15 cellular contexts compared by ENCODE assay signal in the genomic region with DNA sequence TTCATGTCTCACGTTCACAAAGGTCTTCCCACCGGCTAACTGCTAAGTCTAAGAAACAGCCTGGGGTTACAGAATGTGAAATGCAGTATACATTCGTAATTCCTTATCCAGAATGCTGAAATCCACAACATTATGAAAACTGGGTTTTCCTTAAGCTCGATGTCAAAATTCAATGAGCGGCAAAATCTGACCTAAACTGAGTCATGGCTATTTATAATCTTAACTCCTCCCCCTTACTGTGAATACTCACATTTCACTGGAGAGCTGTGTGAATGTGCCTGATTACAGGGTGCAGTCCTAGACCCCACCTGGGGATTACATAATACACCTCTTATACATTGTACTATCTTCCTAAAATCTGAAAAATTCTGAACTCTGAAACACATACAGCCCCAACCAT.
"Had no signal": no experiment of that assay in that cellular context is flagged by ENCODE, and none has a peak within 500 bp of the region (broad histone marks: within the 10 kb centered on the region; RNA-seq: fewer than 3 reads in every experiment).

No MANE protein-coding gene starts in this region.

- H3K27me3 ChIP-seq: foreskin keratinocyte, transverse colon had no signal

- ATAC-seq: activated CD8-positive, alpha-beta memory T cell treated with anti-CD3 and anti-CD28 coated beads, Interleukin-2, amount 10 ng/mL, durations not matched to agents 7 days and 5 days; activated naive CD4-positive, alpha-beta T cell treated with anti-CD3 and anti-CD28 coated beads, Interleukin-2, amount 50 U/mL, for 72 hours; activated T-cell treated with anti-CD3 and anti-CD28 coated beads, Interleukin-2, amount 50 U/mL, for 4 hours; effector memory CD8-positive, alpha-beta T cell; foreskin keratinocyte; right cardiac atrium; stimulated activated memory B cell treated with anti-CD40 and anti-IgM and Interleukin-4, amounts not matched to agents 10 μg/mL and 1 μg/mL and 100 μg/mL, for 72 hours had no signal

- DNase-seq: activated CD4-positive, alpha-beta T cell treated with anti-CD3 and anti-CD28 coated beads, Interleukin-2, amount 50 U/mL, for 48 hours; activated CD4-positive, CD25-positive, alpha-beta regulatory T cell treated with anti-CD3 and anti-CD28 coated beads, Interleukin-2, amount 50 U/mL, for 72 hours; activated CD8-positive, alpha-beta memory T cell treated with anti-CD3 and anti-CD28 coated beads, Interleukin-2, amount 10 ng/mL, durations not matched to agents 7 days and 5 days; activated effector memory CD4-positive, alpha-beta T cell treated with anti-CD3 and anti-CD28 coated beads, Interleukin-2, amount 50 U/mL, for 16 hours; activated T-cell treated with anti-CD3 and anti-CD28 coated beads, Interleukin-2, amount 50 U/mL, for 4 hours; aorta; central memory CD4-positive, alpha-beta T cell; effector memory CD8-positive, alpha-beta T cell; foreskin keratinocyte; naive B cell; right cardiac atrium; transverse colon had no signal

- H3K27ac ChIP-seq: foreskin keratinocyte, transverse colon had no signal

- H3K4me2 ChIP-seq: smooth muscle cell had no signal

- H3K4me1 ChIP-seq: transverse colon had no signal

- H3K4me3 ChIP-seq: smooth muscle cell, transverse colon had no signal

- H3K9me3 ChIP-seq: transverse colon had no signal

- H3K36me3 ChIP-seq: transverse colon had no signal
